8 cellular contexts compared by ENCODE assay signal in genomic region chr13:110705826-110706569, GRCh38. TPM values are rescaled to one million over a fixed set of nuclear protein-coding genes. Genes with fewer than 3 reads are reported as not detected.
A peak's percentile ranks its signal among the peaks of the same experiment; 100 is the strongest.
DNase-seq lines count a peak whose midpoint lies in the region; ATAC-seq and FAIRE-seq lines count a peak whose summit lies in the region.

Gene CARS2, minus strand, starts transcription at chr13:110706116. Its CDS starts 23 bp downstream, at chr13:110706093.

- peak; percentile 28 for FAIRE-seq in HTR-8/SVneo (lab: Jason Lieb, UNC)

- CTCF ChIA-PET in activated CD8-positive, alpha-beta memory T cell treated with anti-CD3 and anti-CD28 coated beads for 36 hours (lab: Charles Lee) = interaction anchor here (0.6 kb wide), 1 partner anchor 646 kb away, joined by 3 read pairs; no protein-coding TSS in a partner anchor

- POLR2A ChIA-PET in activated CD8-positive, alpha-beta memory T cell treated with anti-CD3 and anti-CD28 coated beads for 36 hours (lab: Charles Lee) = interaction anchor here (0.7 to 1.7 kb wide), 2 partner anchors 9 to 209 kb away, joined by 3 to 14 read pairs; partner anchors contain the start of gene ANKRD10

- DNase-seq in COR-L47 (lab: John Stamatoyannopoulos, UW) (peak; percentile 100), HTR-8/SVneo (ENCODE audit: insufficient read length, low spot score) (peak; percentile 79), NOMO-1 treated with DMSO at 0.1 percent for 48 hours (lab: John Stamatoyannopoulos, UW; ENCODE audit: unreplicated experiment) (peak; percentile 97), medulla oblongata (ENCODE audit: extremely low spot score) (peak; percentile 94)
- DNase-seq in effector CD8-positive, alpha-beta T cell (lab: John Stamatoyannopoulos, UW) = peak; percentile 91
- peak; percentile 82 for DNase-seq in stimulated activated CD8-positive, alpha-beta memory T cell treated with anti-CD3 and anti-CD28 coated beads, Interleukin-12 subunit alpha, Interleukin-12 subunit beta, amount 100 ng/mL, for 1 hour (ENCODE audit: low read depth)

- ATAC-seq in GM21367 (IDR thresholded peaks at IDR 0.05; ENCODE audit: unreplicated experiment) = peak; percentile 95

RNA-seq across cellular contexts. Expression of gene CARS2, which starts in this region (rescaled TPM):
- total RNA-seq in activated CD8-positive, alpha-beta memory T cell treated with anti-CD3 and anti-CD28 coated beads for 36 hours = 10 to 100 TPM; 86.7 to 89.4 TPM

Comparison
In these comparisons a context has a peak if more than half of its experiments do, and no peak if none do; other contexts are left out.
1. Peak in every context shown above with its lines: DNase-seq and ATAC-seq.